28 cellular contexts compared by ENCODE assay signal in the genomic region with DNA sequence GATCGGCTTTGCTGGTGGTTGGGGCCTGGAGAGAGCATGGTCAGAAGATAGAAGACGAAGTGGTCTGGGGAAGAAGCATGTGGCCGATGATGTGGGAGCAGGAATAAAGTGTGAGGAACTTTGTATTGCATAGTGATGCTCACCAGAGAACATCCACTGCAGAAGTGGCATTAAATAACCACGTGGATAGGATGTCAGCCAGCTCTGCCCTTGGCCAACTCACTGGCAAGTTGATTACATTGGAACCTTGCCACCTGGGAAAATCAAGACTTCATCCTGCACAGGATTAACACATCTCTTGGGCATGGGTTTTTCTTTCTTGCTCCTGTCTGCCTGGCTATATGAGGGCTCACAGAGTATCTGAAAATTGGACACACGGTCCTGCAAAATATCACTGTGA.
DNase-seq lines count a peak whose midpoint lies in the region; FAIRE-seq and TF ChIP-seq lines count a peak whose summit lies in the region.
"Had no signal": no experiment of that assay in that cellular context is flagged by ENCODE, and none has a peak within 500 bp of the region (broad histone marks: within the 10 kb centered on the region; RNA-seq: fewer than 3 reads in every experiment).

No MANE protein-coding gene starts in this region.

- H3K4me1 ChIP-seq in prostate gland (replicated peaks): no peaks in the 10 kb centered on the region
- H3K4me1 ChIP-seq: ascending aorta, BLaER1, colonic mucosa, transverse colon had no signal

- no peaks in the 10 kb centered on the region for H3K4me1 Mint-ChIP-seq in nephron progenitor cell
- H3K4me1 Mint-ChIP-seq: IgD-negative memory B cell, naive B cell had no signal

- H3K4me3 Mint-ChIP-seq in nephron progenitor cell: no peak overlapping the region

- no peaks in the 10 kb centered on the region for H3K36me3 ChIP-seq in prostate gland
- H3K36me3 ChIP-seq: ascending aorta, BLaER1, colonic mucosa, neutrophil, transverse colon had no signal

- 67% methylated on average over 5 of the region's 5 CpGs for WGBS in prostate gland

- intact Hi-C loops in prostate gland (cut with DNase I): no loop called here

- H3K27ac Mint-ChIP-seq in nephron progenitor cell: no peak overlapping the region
- H3K27ac Mint-ChIP-seq: progenitor cell of endocrine pancreas had no signal

- no peaks in the 10 kb centered on the region for H3K9me3 ChIP-seq in prostate gland
- H3K9me3 ChIP-seq: ascending aorta, BLaER1, colonic mucosa, neutrophil, transverse colon had no signal

- no peaks in the 10 kb centered on the region for H3K36me3 Mint-ChIP-seq in nephron progenitor cell (ENCODE audit: low read depth)
- H3K36me3 Mint-ChIP-seq: naive B cell had no signal

- H3K27me3 ChIP-seq in prostate gland (replicated peaks; ENCODE audit: insufficient read depth): no peaks in the 10 kb centered on the region
- H3K27me3 ChIP-seq: ascending aorta, BLaER1, colonic mucosa, hepatocyte, neutrophil, transverse colon had no signal

- DNase-seq in LNCaP clone FGC (ENCODE audit: low read depth) (peak; percentile 60), NCI-H2196 (lab: John Stamatoyannopoulos, UW; ENCODE audit: unreplicated experiment) (peak; percentile 81), epithelial cell of esophagus (ENCODE audit: low read depth) (peak; percentile 29), prostate gland (ENCODE audit: low spot score) (peak; percentile 47), nephron progenitor cell (no peak), NCI-H82 treated with DMSO at 0.1 percent for 48 hours (lab: John Stamatoyannopoulos, UW; ENCODE audit: unreplicated experiment) (no peak), D721Med (ENCODE audit: insufficient read length, low spot score) (no peak)
- DNase-seq: activated CD4-positive, alpha-beta T cell treated with anti-CD3 and anti-CD28 coated beads, Interleukin-2, amount 50 U/mL, for 48 hours; activated gamma-delta T cell treated with Interleukin-2 at 50 U/mL for 16 hours; activated T-cell treated with anti-CD3 and anti-CD28 coated beads, Interleukin-2, amount 50 U/mL, for 48 hours; colonic mucosa; effector CD4-positive, alpha-beta T cell; naive B cell; NCI-H1092 treated with DMSO at 0.1 percent for 48 hours; NCI-H2081; PC-9; Right ventricle myocardium superior; stimulated activated CD4-positive, alpha-beta T cell treated with anti-CD3 and anti-CD28 coated beads, Interleukin-15, amount 100 ng/mL, for 24 hours; stimulated activated CD4-positive, alpha-beta T cell treated with anti-CD3 and anti-CD28 coated beads, Interleukin-4, amount 100 ng/mL, for 4 hours; transverse colon had no signal

- TF ChIP-seq CTCF in LNCaP clone FGC (IDR thresholded peaks at IDR 0.05; ENCODE audit: control insufficient read depth, extremely low read depth, insufficient read depth) (no peak), epithelial cell of esophagus (IDR thresholded peaks at IDR 0.05; ENCODE audit: insufficient read depth, low read depth, low read length, missing control alignments) (no peak), prostate gland (IDR thresholded peaks at IDR 0.05) (no peak), nephron progenitor cell (IDR thresholded peaks at IDR 0.05) (no peak), D721Med (IDR thresholded peaks at IDR 0.05; ENCODE audit: insufficient read depth, missing control alignments) (no peak)

- no peak overlapping the region for H3K27ac ChIP-seq in prostate gland
- H3K27ac ChIP-seq: ascending aorta, BLaER1, colonic mucosa, hepatocyte, neutrophil, PC-9, transverse colon had no signal

- FAIRE-seq in D721Med (lab: Jason Lieb, UNC): no peak
- FAIRE-seq: GM12892, H54 had no signal

- H3K9me3 Mint-ChIP-seq in nephron progenitor cell: peaks cover 72% of the 10 kb centered on the region

- no peak overlapping the region for H3K4me3 ChIP-seq in LNCaP clone FGC (ENCODE audit: low read depth, low read length)
- no peak overlapping the region for H3K4me3 ChIP-seq in epithelial cell of esophagus (ENCODE audit: low read length)
- H3K4me3 ChIP-seq in prostate gland: no peak overlapping the region
- H3K4me3 ChIP-seq: ascending aorta, BLaER1, colonic mucosa, hepatocyte, PC-9, transverse colon had no signal

- no peak for TF ChIP-seq POLR2A in prostate gland (IDR thresholded peaks at IDR 0.05)

- peaks cover 10% of the 10 kb centered on the region for H3K27me3 Mint-ChIP-seq in nephron progenitor cell (ENCODE audit: low read depth, poor library complexity)
- H3K27me3 Mint-ChIP-seq: naive B cell, progenitor cell of endocrine pancreas had no signal

Comparison
In these comparisons a context has a peak if more than half of its experiments do, and no peak if none do; other contexts are left out.
1. DNase-seq: peak in LNCaP clone FGC (single experiment), NCI-H2196 (single experiment), epithelial cell of esophagus (single experiment) and prostate gland (single experiment); none in nephron progenitor cell (single experiment), NCI-H82 treated with DMSO at 0.1 percent for 48 hours (single experiment) and D721Med (single experiment).